Comparison of ENCODE assay signal across 11 cellular contexts in genomic region chr7:75967573-75967997, GRCh38. TPM values are rescaled to one million over a fixed set of nuclear protein-coding genes. Genes with fewer than 3 reads are reported as not detected.
DNase-seq lines count a peak whose midpoint lies in the region; ATAC-seq and TF ChIP-seq lines count a peak whose summit lies in the region.
"Had no signal": no experiment of that assay in that cellular context is flagged by ENCODE, and none has a peak within 500 bp of the region (broad histone marks: within the 10 kb centered on the region; RNA-seq: fewer than 3 reads in every experiment).

No MANE protein-coding gene starts in this region.

- DNase-seq in CD14-positive monocyte (ENCODE audit: low spot score), result no peak
- DNase-seq in NOMO-1 (lab: John Stamatoyannopoulos, UW; ENCODE audit: unreplicated experiment in 2 of 2), result peak; percentile 68 to 73
- DNase-seq in esophagus squamous epithelium (lab: John Stamatoyannopoulos, UW), result no peak
- no peak for DNase-seq in SK-N-DZ (ENCODE audit: low spot score)
- no peak for DNase-seq in activated CD8-positive, alpha-beta memory T cell treated with anti-CD3 and anti-CD28 coated beads for 24 hours
- DNase-seq: activated CD8-positive, alpha-beta memory T cell treated with anti-CD3 and anti-CD28 coated beads, Interleukin-2, amount 10 ng/mL, durations not matched to agents 7 days and 5 days; cerebellar nuclear complex had no signal

- peaks cover 0 to 1% (median 0%) of the 10 kb centered on the region in 7 donors for H3K9me3 Mint-ChIP-seq in CD14-positive monocyte
- H3K9me3 Mint-ChIP-seq: IgD-negative memory B cell had no signal

- H3K4me3 Mint-ChIP-seq in CD14-positive monocyte, result peak overlapping the region; percentile 62 to 77
- H3K4me3 Mint-ChIP-seq: activated CD8-positive, alpha-beta memory T cell treated with anti-CD3 and anti-CD28 coated beads, Interleukin-2, amount 10 ng/mL, durations not matched to agents 7 days and 5 days; IgD-negative memory B cell had no signal

- H3K27me3 ChIP-seq in esophagus squamous epithelium, result no peaks in the 10 kb centered on the region
- no peaks in the 10 kb centered on the region for H3K27me3 ChIP-seq in neutrophil

- H3K27me3 Mint-ChIP-seq in CD14-positive monocyte (ENCODE audit: low read depth in 3 of 3), result peaks cover 0 to 4% (median 2%) of the 10 kb centered on the region in 3 donors
- H3K27me3 Mint-ChIP-seq: activated CD8-positive, alpha-beta memory T cell treated with anti-CD3 and anti-CD28 coated beads, Interleukin-2, amount 10 ng/mL, durations not matched to agents 7 days and 5 days; IgD-negative memory B cell had no signal

- peaks cover 53 to 67% of the 10 kb centered on the region in 2 donors for H3K36me3 Mint-ChIP-seq in CD14-positive monocyte
- H3K36me3 Mint-ChIP-seq: activated CD8-positive, alpha-beta memory T cell treated with anti-CD3 and anti-CD28 coated beads, Interleukin-2, amount 10 ng/mL, durations not matched to agents 7 days and 5 days had no signal

- H3K4me1 Mint-ChIP-seq in CD14-positive monocyte, result peaks cover 42% of the 10 kb centered on the region
- H3K4me1 Mint-ChIP-seq: activated CD8-positive, alpha-beta memory T cell treated with anti-CD3 and anti-CD28 coated beads, Interleukin-2, amount 10 ng/mL, durations not matched to agents 7 days and 5 days; IgD-negative memory B cell had no signal

- ATAC-seq in GM21825 (IDR thresholded peaks at IDR 0.05; ENCODE audit: unreplicated experiment) (no peak), HG03159 (IDR thresholded peaks at IDR 0.05; ENCODE audit: unreplicated experiment) (no peak)
- ATAC-seq: activated CD8-positive, alpha-beta memory T cell treated with anti-CD3 and anti-CD28 coated beads, Interleukin-2, amount 10 ng/mL, durations not matched to agents 7 days and 5 days had no signal

- H3K4me3 ChIP-seq in esophagus squamous epithelium (peak overlapping the region in 2 of 4 donors; percentile 18 to 24), neutrophil (ENCODE audit: low read depth in 1 of 2, low read length in 1 of 2) (peak overlapping the region in 1 of 2 experiments; percentile 2)

- WGBS in esophagus squamous epithelium, 2 donors, result 43 to 60% methylated on average over 5 to 9 of the region's 12 CpGs

- intact Hi-C loops in CD14-positive monocyte (cut with micrococcal nuclease), result no loop called here
- intact Hi-C loops in esophagus squamous epithelium (cut with DNase I), result no loop called here

- H3K4me1 ChIP-seq in esophagus squamous epithelium (peaks cover 0 to 89% (median 46%) of the 10 kb centered on the region in 3 donors), neutrophil (ENCODE audit: control insufficient read depth in 1 of 2, insufficient read depth in 1 of 2, low read depth in 1 of 2, low read length in 1 of 2) (peaks cover 26 to 27% of the 10 kb centered on the region in 2 experiments)

- no peak for TF ChIP-seq POLR2A in esophagus squamous epithelium (IDR thresholded peaks at IDR 0.05)

- H3K36me3 ChIP-seq in esophagus squamous epithelium (peaks cover 0 to 63% (median 0%) of the 10 kb centered on the region in 3 donors), neutrophil (peaks cover 25% of the 10 kb centered on the region)

- no peaks in the 10 kb centered on the region for H3K9me3 ChIP-seq in esophagus squamous epithelium
- H3K9me3 ChIP-seq in neutrophil, result no peaks in the 10 kb centered on the region

- no peak for TF ChIP-seq CTCF in CD14-positive monocyte (IDR thresholded peaks at IDR 0.05)
- TF ChIP-seq CTCF in esophagus squamous epithelium (IDR thresholded peaks at IDR 0.05), result no peak
- no peak for TF ChIP-seq CTCF in neutrophil (IDR thresholded peaks at IDR 0.05)

- peak overlapping the region; percentile 70 to 90 (median 84) for H3K27ac ChIP-seq in esophagus squamous epithelium
- peak overlapping the region; percentile 14 for H3K27ac ChIP-seq in neutrophil

- H3K27ac Mint-ChIP-seq in CD14-positive monocyte, result peak overlapping the region in 6 of 7 donors; percentile 27 to 62 (median 50)
- H3K27ac Mint-ChIP-seq: activated CD8-positive, alpha-beta memory T cell treated with anti-CD3 and anti-CD28 coated beads, Interleukin-2, amount 10 ng/mL, durations not matched to agents 7 days and 5 days had no signal

RNA-seq across cellular contexts. Expression of gene TMEM120A, which starts 26.8 kb away (rescaled TPM):
- polyA plus RNA-seq in CD14-positive monocyte, result 10 to 100 TPM; 65.5 to 76.1 TPM
- 10 to 100 TPM; 14.4 to 53.9 (median 20.1) TPM for total RNA-seq in esophagus squamous epithelium
- 20.5 and 25.9 TPM in 2 replicates for polyA plus RNA-seq in SK-N-DZ (2014; cell fraction: cytosol; rRNA removed)
- polyA plus RNA-seq in SK-N-DZ (2014; cell fraction: nucleus; rRNA removed), result 30.2 and 33.7 TPM in 2 replicates

RNA-seq across cellular contexts. Expression of gene POR, which starts 52.6 kb away (rescaled TPM):
- polyA plus RNA-seq in CD14-positive monocyte, result 100 to 1,000 TPM in 1 of 2 donors, 10 to 100 TPM in 1; 90.5 to 102 TPM
- 100 to 1,000 TPM in 1 of 4 donors, 10 to 100 TPM in 3; 71.0 to 116 (median 81.6) TPM for total RNA-seq in esophagus squamous epithelium
- 69.4 and 75.5 TPM in 2 replicates for polyA plus RNA-seq in SK-N-DZ (2014; cell fraction: cytosol; rRNA removed)
- 98.1 and 107 TPM in 2 replicates for polyA plus RNA-seq in SK-N-DZ (2014; cell fraction: nucleus; rRNA removed)

Comparison
In these comparisons a context has a peak if more than half of its experiments do, and no peak if none do; other contexts are left out.
1. DNase-seq: peak in NOMO-1 (2 of 2); none in CD14-positive monocyte (single experiment), esophagus squamous epithelium (single experiment), SK-N-DZ (single experiment) and activated CD8-positive, alpha-beta memory T cell treated with anti-CD3 and anti-CD28 coated beads for 24 hours (single experiment).